ENCODE assay signal across 15 cellular contexts in the genomic region with DNA sequence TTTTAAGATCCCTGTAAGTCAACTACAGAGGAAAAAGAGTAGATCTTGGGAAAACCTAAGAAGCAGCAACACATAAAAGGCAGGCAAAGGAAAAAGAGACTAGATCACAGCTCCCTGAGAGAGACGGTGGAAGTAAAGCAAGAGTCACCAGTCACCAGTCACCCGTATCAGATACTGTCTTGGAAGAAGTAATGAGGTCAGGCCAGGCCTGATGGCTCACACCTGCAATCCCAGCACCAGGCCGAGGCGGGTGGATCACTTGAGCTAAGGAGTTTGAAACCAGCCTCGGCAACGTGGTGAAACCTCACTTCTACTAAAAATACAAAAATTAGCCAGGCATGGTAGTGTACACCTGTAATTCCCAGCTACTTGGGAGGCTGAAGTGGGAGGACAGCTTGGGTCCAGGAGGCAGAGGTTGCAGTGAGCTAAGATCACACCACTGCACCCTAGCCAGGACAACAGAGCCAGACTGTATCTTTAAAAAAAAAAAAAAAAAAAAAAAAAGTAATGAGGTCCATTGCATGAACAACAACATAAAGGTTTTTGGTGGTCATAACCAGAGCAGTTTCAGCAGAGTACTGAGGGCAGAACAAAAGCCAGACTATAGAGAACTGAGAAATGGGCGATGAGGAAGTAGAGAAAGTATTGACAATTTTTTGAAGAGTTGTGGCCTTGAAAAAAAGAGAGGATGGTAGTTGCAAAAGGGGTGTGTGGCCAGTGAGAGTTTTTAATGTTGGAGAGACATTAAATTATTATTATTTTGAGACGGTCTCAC. TPM values are rescaled to one million over a fixed set of nuclear protein-coding genes. Genes with fewer than 3 reads are reported as not detected.
DNase-seq lines count a peak whose midpoint lies in the region; ATAC-seq and TF ChIP-seq lines count a peak whose summit lies in the region.
"Had no signal": no experiment of that assay in that cellular context is flagged by ENCODE, and none has a peak within 500 bp of the region (broad histone marks: within the 10 kb centered on the region; RNA-seq: fewer than 3 reads in every experiment).

No MANE protein-coding gene starts in this region.

- H3K9me3 Mint-ChIP-seq in activated CD4-positive, alpha-beta memory T cell treated with anti-CD3 and anti-CD28 coated beads for 36 hours: no peaks in the 10 kb centered on the region

- H4K20me1 ChIP-seq in PC-3 (ENCODE audit: low read length): no peaks in the 10 kb centered on the region

- H3K4me3 Mint-ChIP-seq in activated CD4-positive, alpha-beta memory T cell treated with anti-CD3 and anti-CD28 coated beads for 36 hours: no peak overlapping the region
- H3K4me3 Mint-ChIP-seq: activated CD4-positive, alpha-beta T cell treated with anti-CD3 and anti-CD28 coated beads for 36 hours had no signal

- H2AFZ ChIP-seq in PC-3 (ENCODE audit: low read length): no peak overlapping the region

- POLR2A ChIA-PET in PC-3 (lab: Charles Lee; ENCODE audit: unreplicated experiment): no interaction called here
- POLR2A ChIA-PET in activated CD4-positive, alpha-beta memory T cell treated with anti-CD3 and anti-CD28 coated beads for 36 hours (lab: Charles Lee): interaction anchor here (0.6 kb wide), 1 partner anchor 375 kb away, joined by 3 read pairs; no protein-coding TSS in a partner anchor

- CTCF ChIA-PET in PC-3 (lab: Charles Lee): no interaction called here
- CTCF ChIA-PET in activated CD4-positive, alpha-beta memory T cell treated with anti-CD3 and anti-CD28 coated beads for 36 hours (lab: Charles Lee): no interaction called here

- peaks cover 13% of the 10 kb centered on the region for H3K36me3 Mint-ChIP-seq in activated CD4-positive, alpha-beta memory T cell treated with anti-CD3 and anti-CD28 coated beads for 36 hours

- no peaks in the 10 kb centered on the region for H3K4me1 Mint-ChIP-seq in activated CD4-positive, alpha-beta memory T cell treated with anti-CD3 and anti-CD28 coated beads for 36 hours (ENCODE audit: low read depth)
- H3K4me1 Mint-ChIP-seq: activated CD4-positive, alpha-beta T cell treated with anti-CD3 and anti-CD28 coated beads for 36 hours had no signal

- H3K27ac ChIP-seq in PC-3 (ENCODE audit: low read length): no peak overlapping the region

- ATAC-seq in GM19023 (IDR thresholded peaks at IDR 0.05; ENCODE audit: unreplicated experiment) (peak; percentile 89), GM21619 (IDR thresholded peaks at IDR 0.05; ENCODE audit: unreplicated experiment) (peak; percentile 90), HG03139 (IDR thresholded peaks at IDR 0.05; ENCODE audit: unreplicated experiment) (peak; percentile 91), PC-3 (no peak)
- ATAC-seq: activated CD4-positive, alpha-beta T cell treated with anti-CD3 and anti-CD28 coated beads for 36 hours; left ventricle myocardium superior had no signal

- no peak overlapping the region for H3K27ac Mint-ChIP-seq in activated CD4-positive, alpha-beta memory T cell treated with anti-CD3 and anti-CD28 coated beads for 36 hours
- H3K27ac Mint-ChIP-seq: activated CD4-positive, alpha-beta T cell treated with anti-CD3 and anti-CD28 coated beads for 36 hours had no signal

- H3K9me3 ChIP-seq in PC-3 (ENCODE audit: low read length): no peaks in the 10 kb centered on the region

- H3K36me3 ChIP-seq in PC-3 (ENCODE audit: low read depth, low read length): no peaks in the 10 kb centered on the region; the same call in 1 of the 2 replicates

- no peak for TF ChIP-seq CTCF in PC-3 (conservative IDR thresholded peaks at IDR 0.05; ENCODE audit: low read depth, low read length)

- no peaks in the 10 kb centered on the region for H3K27me3 ChIP-seq in PC-3 (ENCODE audit: low read length)

- H3K9me2 ChIP-seq in PC-3 (replicated peaks; ENCODE audit: low read length): no peaks in the 10 kb centered on the region

- H3K79me2 ChIP-seq in PC-3 (ENCODE audit: low read length): no peaks in the 10 kb centered on the region

- H3K9ac ChIP-seq in PC-3 (ENCODE audit: low read length): no peak overlapping the region

- H3F3A ChIP-seq in PC-3 (ENCODE audit: low read length, unreplicated experiment): no peaks in the 10 kb centered on the region

- DNase-seq in left kidney (ENCODE audit: low read depth, low spot score) (peak; percentile 32), PC-3 (no peak), D341Med (ENCODE audit: low spot score) (no peak), hippocampal formation (lab: John Stamatoyannopoulos, UW) (no peak)
- no peak for DNase-seq in activated CD4-positive, alpha-beta memory T cell treated with anti-CD3 and anti-CD28 coated beads for 36 hours
- DNase-seq: activated CD4-positive, alpha-beta T cell treated with anti-CD3 and anti-CD28 coated beads for 36 hours; DMS153; KG1; left ventricle myocardium superior; SHP77 treated with DMSO at 0.1 percent for 48 hours; stimulated activated CD4-positive, alpha-beta T cell treated with anti-CD3 and anti-CD28 coated beads, Interleukin-4, amount 100 ng/mL, for 1 hour had no signal

- no peaks in the 10 kb centered on the region for H3K4me1 ChIP-seq in PC-3 (ENCODE audit: insufficient read depth, low read length)

- no peaks in the 10 kb centered on the region for H3K27me3 Mint-ChIP-seq in activated CD4-positive, alpha-beta memory T cell treated with anti-CD3 and anti-CD28 coated beads for 36 hours
- H3K27me3 Mint-ChIP-seq: activated CD4-positive, alpha-beta T cell treated with anti-CD3 and anti-CD28 coated beads for 36 hours had no signal

- no TSS peak for BruUV-seq in PC-3 (replicated peaks; lab: Mats Ljungman, UMichigan)

- intact Hi-C loops in PC-3 (cut with micrococcal nuclease): no loop called here
- intact Hi-C loops in activated CD4-positive, alpha-beta memory T cell treated with anti-CD3 and anti-CD28 coated beads for 36 hours (cut with micrococcal nuclease): no loop called here

- no peak overlapping the region for H3K4me2 ChIP-seq in PC-3 (ENCODE audit: low read length)

- H3K4me3 ChIP-seq in PC-3 (ENCODE audit: low read length): no peak overlapping the region

RNA-seq across cellular contexts. Expression of a gene that starts 16.9 kb away (rescaled TPM):
- 2.0 and 2.1 TPM in 2 replicates for total RNA-seq in PC-3 (2014; rRNA removed)
- 1 to 10 TPM; 2.0 to 2.4 TPM for total RNA-seq in activated CD4-positive, alpha-beta memory T cell treated with anti-CD3 and anti-CD28 coated beads for 36 hours

RNA-seq across cellular contexts. Expression of a gene that starts 41.6 kb away (rescaled TPM):
- total RNA-seq in PC-3 (2014; rRNA removed): not detected in 2 replicates
- not detected for total RNA-seq in activated CD4-positive, alpha-beta memory T cell treated with anti-CD3 and anti-CD28 coated beads for 36 hours
- total RNA-seq: activated CD4-positive, alpha-beta T cell treated with anti-CD3 and anti-CD28 coated beads for 36 hours; left ventricle myocardium superior; osteocyte had no signal

RNA-seq across cellular contexts. Expression of a gene that starts 47.5 kb away (rescaled TPM):
- total RNA-seq in PC-3 (2014; rRNA removed): 16.9 and 20.1 TPM in 2 replicates
- total RNA-seq in activated CD4-positive, alpha-beta memory T cell treated with anti-CD3 and anti-CD28 coated beads for 36 hours: 10 to 100 TPM; 21.7 to 22.3 TPM
